17 cellular contexts compared by ENCODE assay signal in the genomic region with DNA sequence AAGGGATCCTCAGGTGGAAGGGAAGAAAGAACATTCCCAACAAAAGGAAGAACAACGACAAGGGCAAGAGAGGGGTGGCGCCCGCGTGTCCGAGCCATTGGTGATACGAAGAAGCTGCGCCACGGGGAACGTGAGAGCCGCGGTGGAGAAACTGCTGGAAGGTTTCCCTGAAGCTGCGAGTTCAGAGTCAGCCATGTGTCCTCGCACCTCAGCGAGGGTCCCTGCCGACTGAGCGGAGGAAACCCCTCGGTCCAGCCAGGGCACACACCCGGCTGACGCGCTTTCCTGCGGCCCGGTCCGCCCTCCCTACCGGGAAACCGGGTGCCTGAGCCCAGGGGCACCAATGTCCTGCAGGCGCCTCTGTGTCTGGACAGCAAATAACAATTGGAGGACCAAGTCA.
"Had no signal": no experiment of that assay in that cellular context is flagged by ENCODE, and none has a peak within 500 bp of the region (broad histone marks: within the 10 kb centered on the region; RNA-seq: fewer than 3 reads in every experiment).

No MANE protein-coding gene starts in this region.

- H3K4me2 ChIP-seq: hepatocyte had no signal

- ATAC-seq: right cardiac atrium; stimulated activated naive CD8-positive, alpha-beta T cell treated with anti-CD3 and anti-CD28 coated beads, Interleukin-15, amount 100 ng/mL, for 72 hours had no signal

- H3K9me3 ChIP-seq: esophagus muscularis mucosa, prostate gland, upper lobe of left lung had no signal

- DNase-seq: activated CD4-positive, alpha-beta T cell treated with anti-CD3 and anti-CD28 coated beads for 48 hours; activated CD8-positive, alpha-beta memory T cell treated with anti-CD3 and anti-CD28 coated beads for 24 hours; activated naive CD4-positive, alpha-beta T cell treated with anti-CD3 and anti-CD28 coated beads for 36 hours; amniotic stem cell; islet precursor cell; stimulated activated CD4-positive, alpha-beta T cell treated with anti-CD3 and anti-CD28 coated beads, Interleukin-4, amount 100 ng/mL, for 24 hours; stimulated activated naive CD8-positive, alpha-beta T cell treated with anti-CD3 and anti-CD28 coated beads, Interleukin-15, amount 100 ng/mL, for 72 hours had no signal

- H3K9me3 Mint-ChIP-seq: activated naive CD4-positive, alpha-beta T cell treated with anti-CD3 and anti-CD28 coated beads for 36 hours; nephron; stimulated activated naive CD8-positive, alpha-beta T cell treated with anti-CD3 and anti-CD28 coated beads, Interleukin-15, amount 100 ng/mL, for 72 hours had no signal

- H3K4me3 Mint-ChIP-seq: activated naive CD4-positive, alpha-beta T cell treated with anti-CD3 and anti-CD28 coated beads for 36 hours; nephron; stimulated activated naive CD8-positive, alpha-beta T cell treated with anti-CD3 and anti-CD28 coated beads, Interleukin-15, amount 100 ng/mL, for 72 hours had no signal

- H3K27me3 Mint-ChIP-seq: stimulated activated naive CD8-positive, alpha-beta T cell treated with anti-CD3 and anti-CD28 coated beads, Interleukin-15, amount 100 ng/mL, for 72 hours had no signal

- H2AFZ ChIP-seq: hepatocyte had no signal

- H3K27ac Mint-ChIP-seq: activated naive CD4-positive, alpha-beta T cell treated with anti-CD3 and anti-CD28 coated beads for 36 hours; nephron had no signal

- H3K4me3 ChIP-seq: esophagus muscularis mucosa, hepatocyte, lung, prostate gland, SK-N-MC, skin epidermis, upper lobe of left lung had no signal

- FAIRE-seq: colon had no signal

- H3K27ac ChIP-seq: hepatocyte, prostate gland, SK-N-MC, upper lobe of left lung had no signal

- H3K27me3 ChIP-seq: esophagus muscularis mucosa, hepatocyte, upper lobe of left lung had no signal

- H3K36me3 ChIP-seq: prostate gland had no signal
